24 cellular contexts compared by ENCODE assay signal in genomic region chr15:99006146-99006545, GRCh38. TPM values are rescaled to one million over a fixed set of nuclear protein-coding genes. Genes with fewer than 3 reads are reported as not detected.
"Had no signal": no experiment of that assay in that cellular context is flagged by ENCODE, and none has a peak within 500 bp of the region (broad histone marks: within the 10 kb centered on the region; RNA-seq: fewer than 3 reads in every experiment).

No MANE protein-coding gene starts in this region.

- H3K4me1 Mint-ChIP-seq: central memory CD8-positive, alpha-beta T cell had no signal

- H3K4me3 ChIP-seq: breast epithelium, dorsolateral prefrontal cortex, esophagus muscularis mucosa, spleen, upper lobe of left lung had no signal

- H3K27me3 Mint-ChIP-seq: activated naive CD8-positive, alpha-beta T cell treated with anti-CD3 and anti-CD28 coated beads for 36 hours; central memory CD8-positive, alpha-beta T cell had no signal

- H3K36me3 ChIP-seq: breast epithelium, esophagus muscularis mucosa, spleen, upper lobe of left lung had no signal

- H3K9me3 ChIP-seq: breast epithelium, esophagus muscularis mucosa, spleen, testis, upper lobe of left lung had no signal

- H3K4me1 ChIP-seq: breast epithelium, esophagus muscularis mucosa, spleen, testis, upper lobe of left lung had no signal

- H3K27me3 ChIP-seq: breast epithelium, dorsolateral prefrontal cortex, esophagus muscularis mucosa, testis, upper lobe of left lung had no signal

- H3K4me3 Mint-ChIP-seq: activated naive CD8-positive, alpha-beta T cell treated with anti-CD3 and anti-CD28 coated beads for 36 hours; central memory CD8-positive, alpha-beta T cell; effector memory CD8-positive, alpha-beta T cell had no signal

- ATAC-seq: effector memory CD8-positive, alpha-beta T cell had no signal

- H3K27ac ChIP-seq: breast epithelium, dorsolateral prefrontal cortex, esophagus muscularis mucosa, spleen, testis, upper lobe of left lung had no signal

- DNase-seq: activated CD4-positive, alpha-beta T cell treated with anti-CD3 and anti-CD28 coated beads, Interleukin-2, amount 50 U/mL, for 4 hours; activated naive CD4-positive, alpha-beta T cell treated with Interleukin-2 at 50 U/mL for 16 hours; activated naive CD8-positive, alpha-beta T cell treated with anti-CD3 and anti-CD28 coated beads for 36 hours; activated T-cell treated with anti-CD3 and anti-CD28 coated beads, Interleukin-2, amount 50 U/mL, for 48 hours; dorsolateral prefrontal cortex; effector memory CD8-positive, alpha-beta T cell; hippocampal formation; left ventricle myocardium superior; mammary epithelial cell; nucleus accumbens; spleen; stimulated activated CD4-positive, alpha-beta T cell treated with anti-CD3 and anti-CD28 coated beads, Interleukin-4, amount 100 ng/mL, for 1 hour; stimulated activated naive CD4-positive, alpha-beta T cell; T-helper 9 cell; testis; upper lobe of left lung had no signal

- H3K36me3 Mint-ChIP-seq: activated naive CD8-positive, alpha-beta T cell treated with anti-CD3 and anti-CD28 coated beads for 36 hours had no signal

- H3K9me3 Mint-ChIP-seq: activated naive CD8-positive, alpha-beta T cell treated with anti-CD3 and anti-CD28 coated beads for 36 hours; central memory CD8-positive, alpha-beta T cell; effector memory CD8-positive, alpha-beta T cell; nephron had no signal

- H3K27ac Mint-ChIP-seq: activated naive CD8-positive, alpha-beta T cell treated with anti-CD3 and anti-CD28 coated beads for 36 hours; effector memory CD8-positive, alpha-beta T cell had no signal

RNA-seq across cellular contexts. Expression of gene PGPEP1L, which starts 1.4 kb away (rescaled TPM):
- total RNA-seq: activated CD8-positive, alpha-beta memory T cell treated with anti-CD3 and anti-CD28 coated beads for 36 hours; activated naive CD8-positive, alpha-beta T cell treated with anti-CD3 and anti-CD28 coated beads for 36 hours; breast epithelium; frontal cortex; mammary epithelial cell; renal cortical epithelial cell; spleen; T-helper 1 cell treated with Interleukin-12 subunit alpha and Interleukin-12 subunit beta and Interleukin-4 antibody, amounts not matched to agents 30 ng/mL and 1 ng/mL, for 36 hours; upper lobe of left lung had no signal
- polyA plus RNA-seq: mammary epithelial cell had no signal
